ENCODE assay signal across 2 cellular contexts in genomic region chr1:93369734-93370133, GRCh38.
TF ChIP-seq lines count a peak whose summit lies in the region.

No MANE protein-coding gene starts in this region.

TF ChIP-seq in HepG2, 621 proteins besides CTCF, POLR2A, EP300 and RAD21:
- peak; percentile 51; the same call in 1 of the 2 replicates for TF ChIP-seq MAFF (IDR thresholded peaks at IDR 0.05; ENCODE audit: low read depth, low read length)
- TF ChIP-seq MAFK (conservative IDR thresholded peaks at IDR 0.05 in 1 of 2, IDR thresholded peaks at IDR 0.05 in 1 of 2; ENCODE audit: low read length in 2 of 2), result peak; percentile 39 to 79; a peak in 3 of 4 replicates
- TF ChIP-seq ZSCAN29 (CRISPR knock-in tag; conservative IDR thresholded peaks at IDR 0.05), result no peak

TF ChIP-seq in IMR-90, 13 proteins besides CTCF, POLR2A, EP300 and RAD21:
- TF ChIP-seq RCOR1 (IDR thresholded peaks at IDR 0.05; ENCODE audit: insufficient replicate concordance, low read length), result no peak
- TF ChIP-seq FOS (IDR thresholded peaks at IDR 0.05; ENCODE audit: low read depth, low read length), result no peak
- TF ChIP-seq NFE2L2 (IDR thresholded peaks at IDR 0.05; ENCODE audit: low read depth, low read length), result no peak
- TF ChIP-seq MAFK (IDR thresholded peaks at IDR 0.05; ENCODE audit: low read depth, low read length), result peak; percentile 55
- no peak for TF ChIP-seq SMC3 (IDR thresholded peaks at IDR 0.05; ENCODE audit: low read depth, low read length)
- TF ChIP-seq CHD1 (IDR thresholded peaks at IDR 0.05; ENCODE audit: low read depth, low read length), result no peak
